ENCODE assay signal across 8 cellular contexts in genomic region chr3:14791343-14791945, GRCh38. TPM values are rescaled to one million over a fixed set of nuclear protein-coding genes. Genes with fewer than 3 reads are reported as not detected.
DNase-seq lines count a peak whose midpoint lies in the region; ATAC-seq and TF ChIP-seq lines count a peak whose summit lies in the region.

No MANE protein-coding gene starts in this region.

- ATAC-seq in DND-41 (ENCODE audit: insufficient read depth, low read depth), result peak; percentile 61
- ATAC-seq in left lobe of liver, result peak; percentile 96
- ATAC-seq in HG02642 (IDR thresholded peaks at IDR 0.05; ENCODE audit: poor library complexity, unreplicated experiment), result no peak

- H3K9me3 ChIP-seq in DND-41 (ENCODE audit: insufficient read depth, low read length, severe bottlenecking) (no peaks in the 10 kb centered on the region), breast epithelium (no peaks in the 10 kb centered on the region)

- H3K27me3 Mint-ChIP-seq in T-helper 2 cell treated with Interferon-gamma antibody and Interleukin-4, amounts not matched to agents 5 μg/mL and 100 μg/mL, for 36 hours (ENCODE audit: low read depth), result peaks cover 8% of the 10 kb centered on the region

- H3K27ac ChIP-seq in DND-41 (ENCODE audit: low read length) (peak overlapping the region; percentile 34; the same call in 1 of the 2 replicates), KMS-11 (no peak overlapping the region), breast epithelium (no peak overlapping the region)

- H3K36me3 ChIP-seq in DND-41 (ENCODE audit: insufficient read depth, low read length) (no peaks in the 10 kb centered on the region), KMS-11 (ENCODE audit: insufficient read depth) (no peaks in the 10 kb centered on the region), breast epithelium (no peaks in the 10 kb centered on the region)

- no peaks in the 10 kb centered on the region for H3K9me3 Mint-ChIP-seq in T-helper 2 cell treated with Interferon-gamma antibody and Interleukin-4, amounts not matched to agents 5 μg/mL and 100 μg/mL, for 36 hours

- H4K20me1 ChIP-seq in DND-41 (ENCODE audit: insufficient read depth, low read length), result no peaks in the 10 kb centered on the region
- H4K20me1 ChIP-seq in KMS-11 (ENCODE audit: insufficient read depth), result no peaks in the 10 kb centered on the region

- TF ChIP-seq POLR2A in breast epithelium (IDR thresholded peaks at IDR 0.05), result no peak

- no peak overlapping the region for H3K4me2 ChIP-seq in DND-41 (ENCODE audit: insufficient read depth, low read length)
- H3K4me2 ChIP-seq in KMS-11, result no peak overlapping the region

- peaks cover 5% of the 10 kb centered on the region for H3K27me3 ChIP-seq in DND-41 (ENCODE audit: insufficient read depth, low read length, poor library complexity)
- no peaks in the 10 kb centered on the region for H3K27me3 ChIP-seq in KMS-11 (ENCODE audit: insufficient read depth, low read depth)
- H3K27me3 ChIP-seq in breast epithelium, result no peaks in the 10 kb centered on the region

- H3K36me3 Mint-ChIP-seq in T-helper 2 cell treated with Interferon-gamma antibody and Interleukin-4, amounts not matched to agents 5 μg/mL and 100 μg/mL, for 36 hours (ENCODE audit: low read depth), result no peaks in the 10 kb centered on the region

- H3K9ac ChIP-seq in DND-41 (ENCODE audit: low read depth, low read length) (no peak overlapping the region), KMS-11 (no peak overlapping the region)

- H3K4me1 ChIP-seq in DND-41 (ENCODE audit: insufficient read depth, low read length) (no peaks in the 10 kb centered on the region), KMS-11 (ENCODE audit: low read depth, poor library complexity, severe bottlenecking) (no peaks in the 10 kb centered on the region), breast epithelium (no peaks in the 10 kb centered on the region)

- H3K27ac Mint-ChIP-seq in T-helper 2 cell treated with Interferon-gamma antibody and Interleukin-4, amounts not matched to agents 5 μg/mL and 100 μg/mL, for 36 hours, result no peak overlapping the region

- DNase-seq in DND-41, result peak; percentile 46
- peak; percentile 34 for DNase-seq in T-helper 2 cell treated with Interferon-gamma antibody and Interleukin-4, amounts not matched to agents 5 μg/mL and 100 μg/mL, for 36 hours (ENCODE audit: low spot score)
- peak in 1 of 2 donors; percentile 71 for DNase-seq in breast epithelium (ENCODE audit: low spot score in 2 of 2)
- DNase-seq in left lobe of liver (ENCODE audit: low spot score), result peak; percentile 75
- DNase-seq in stimulated activated CD8-positive, alpha-beta memory T cell treated with anti-CD3 and anti-CD28 coated beads, Interleukin-7, amount 100 ng/mL, for 48 hours (ENCODE audit: extremely low read depth in 1 of 2, low read depth in 1 of 2), result peak; percentile 17 to 42
- DNase-seq in KG1 (lab: John Stamatoyannopoulos, UW), result no peak

- H2AFZ ChIP-seq in DND-41 (ENCODE audit: low read depth, low read length), result no peak overlapping the region
- H2AFZ ChIP-seq in KMS-11 (ENCODE audit: low read depth), result no peak overlapping the region

- no peak overlapping the region for H3K4me3 ChIP-seq in DND-41 (ENCODE audit: low read depth in 1 of 2, low read length in 2 of 2)
- H3K4me3 ChIP-seq in KMS-11 (IDR thresholded peaks at IDR 0.05; ENCODE audit: insufficient read depth, low read depth, low read length), result no peak overlapping the region
- H3K4me3 ChIP-seq in breast epithelium, result no peak overlapping the region

- H3K4me3 Mint-ChIP-seq in T-helper 2 cell treated with Interferon-gamma antibody and Interleukin-4, amounts not matched to agents 5 μg/mL and 100 μg/mL, for 36 hours, result no peak overlapping the region

- TF ChIP-seq CTCF in DND-41 (IDR thresholded peaks at IDR 0.05; ENCODE audit: borderline replicate concordance, extremely low read depth, low read length, poor library complexity, severe bottlenecking) (peak; percentile 70), KMS-11 (conservative IDR thresholded peaks at IDR 0.05; ENCODE audit: low read depth, low read length) (0 out of 2 replicates have a peak, but pooled peaks have one; percentile 17), breast epithelium (IDR thresholded peaks at IDR 0.05) (peak; percentile 29 to 80 (median 64))

- H3K79me2 ChIP-seq in DND-41 (ENCODE audit: insufficient read depth, low read length) (no peaks in the 10 kb centered on the region), KMS-11 (ENCODE audit: insufficient read depth, low read depth) (no peaks in the 10 kb centered on the region)

- intact Hi-C loops in breast epithelium (cut with DNase I; ENCODE audit: low total_unique reads), result no loop called here

- H3K4me1 Mint-ChIP-seq in T-helper 2 cell treated with Interferon-gamma antibody and Interleukin-4, amounts not matched to agents 5 μg/mL and 100 μg/mL, for 36 hours (ENCODE audit: low read depth), result no peaks in the 10 kb centered on the region

RNA-seq across cellular contexts. Expression of gene FGD5, which starts 27.3 kb away (rescaled TPM):
- 10 to 100 TPM in 2 of 3 donors, 1 to 10 TPM in 1; 7.3 to 28.2 (median 18.7) TPM for total RNA-seq in breast epithelium
- total RNA-seq in left lobe of liver, result 4.2 TPM

Comparison
In these comparisons a context has a peak if more than half of its experiments do, and no peak if none do; other contexts are left out.
1. CTCF ChIP-seq: peak in every context shown above with its lines; median percentile 70 in DND-41; 64 in breast epithelium; 17 in KMS-11.